Comparison of ENCODE assay signal across 17 cellular contexts in genomic region chr16:89729863-89730574, GRCh38. TPM values are rescaled to one million over a fixed set of nuclear protein-coding genes. Genes with fewer than 3 reads are reported as not detected.
DNase-seq lines count a peak whose midpoint lies in the region; ATAC-seq and TF ChIP-seq lines count a peak whose summit lies in the region.
"Had no signal": no experiment of that assay in that cellular context is flagged by ENCODE, and none has a peak within 500 bp of the region (broad histone marks: within the 10 kb centered on the region; RNA-seq: fewer than 3 reads in every experiment).

No MANE protein-coding gene starts in this region.

- no peaks in the 10 kb centered on the region for H3K27me3 Mint-ChIP-seq in CD8-positive, alpha-beta T cell (ENCODE audit: low read depth)
- no peaks in the 10 kb centered on the region for H3K27me3 Mint-ChIP-seq in activated T-helper 17 cell treated with anti-CD3 and anti-CD28 coated beads, Interleukin-2, amount 50 U/mL, for 72 hours
- H3K27me3 Mint-ChIP-seq: brain had no signal

- DNase-seq in NCI-H2227 (lab: John Stamatoyannopoulos, UW; ENCODE audit: unreplicated experiment): peak; percentile 26
- no peak for DNase-seq in NCI-H2227 treated with DMSO at 0.1 percent for 48 hours (lab: John Stamatoyannopoulos, UW)
- DNase-seq in CD8-positive, alpha-beta T cell: no peak
- no peak for DNase-seq in putamen (ENCODE audit: low spot score)
- no peak for DNase-seq in central memory CD4-positive, alpha-beta T cell
- DNase-seq: DMS79, NCI-H1417 treated with DMSO at 0.1 percent for 48 hours, NCI-H446, nucleus accumbens, sigmoid colon, uterus had no signal

- ATAC-seq in CD8-positive, alpha-beta T cell: no peak
- ATAC-seq in activated T-helper 17 cell treated with anti-CD3 and anti-CD28 coated beads, Interleukin-2, amount 50 U/mL, for 72 hours (replicated peaks): no peak
- ATAC-seq in GM18861 (IDR thresholded peaks at IDR 0.05; ENCODE audit: unreplicated experiment): no peak
- ATAC-seq: esophagus mucosa had no signal

- H3K27me3 ChIP-seq in CD8-positive, alpha-beta T cell (ENCODE audit: insufficient read depth, low read length): no peaks in the 10 kb centered on the region
- H3K27me3 ChIP-seq in liver (ENCODE audit: control insufficient read depth in 4 of 4, insufficient read depth in 4 of 4, low read length in 3 of 4): no peaks in the 10 kb centered on the region
- H3K27me3 ChIP-seq: sigmoid colon, uterus had no signal

- H3K4me1 Mint-ChIP-seq in CD8-positive, alpha-beta T cell (ENCODE audit: low read depth): peaks cover 61% of the 10 kb centered on the region
- H3K4me1 Mint-ChIP-seq in activated T-helper 17 cell treated with anti-CD3 and anti-CD28 coated beads, Interleukin-2, amount 50 U/mL, for 72 hours: peaks cover 5% of the 10 kb centered on the region

- intact Hi-C loops in CD8-positive, alpha-beta T cell (cut with DNase I, micrococcal nuclease): no loop called here

- H3K9me3 Mint-ChIP-seq in CD8-positive, alpha-beta T cell: no peaks in the 10 kb centered on the region
- H3K9me3 Mint-ChIP-seq in activated T-helper 17 cell treated with anti-CD3 and anti-CD28 coated beads, Interleukin-2, amount 50 U/mL, for 72 hours: no peaks in the 10 kb centered on the region
- H3K9me3 Mint-ChIP-seq: brain had no signal

- no peaks in the 10 kb centered on the region for H3K9me3 ChIP-seq in CD8-positive, alpha-beta T cell (ENCODE audit: low read length)
- no peaks in the 10 kb centered on the region for H3K9me3 ChIP-seq in liver (ENCODE audit: control insufficient read depth in 4 of 4, low read length in 3 of 4)
- H3K9me3 ChIP-seq: sigmoid colon, uterus had no signal

- no peak for TF ChIP-seq CTCF in CD8-positive, alpha-beta T cell (IDR thresholded peaks at IDR 0.05)
- no peak for TF ChIP-seq CTCF in liver (IDR thresholded peaks at IDR 0.05; ENCODE audit: low read depth, low read length, missing input control)

- peak overlapping the region; percentile 18 for H3K27ac Mint-ChIP-seq in CD8-positive, alpha-beta T cell
- H3K27ac Mint-ChIP-seq in activated T-helper 17 cell treated with anti-CD3 and anti-CD28 coated beads, Interleukin-2, amount 50 U/mL, for 72 hours: peak overlapping the region; percentile 71

- CTCF ChIA-PET in CD8-positive, alpha-beta T cell (lab: Charles Lee): interaction anchor here (1.3 kb wide), 3 partner anchors 12 to 130 kb away, joined by 3 to 4 read pairs (median 4); no protein-coding TSS in a partner anchor

- H3K36me3 ChIP-seq in CD8-positive, alpha-beta T cell (ENCODE audit: insufficient read depth, low read length): peaks cover 82% of the 10 kb centered on the region
- peaks cover 18 to 60% (median 33%) of the 10 kb centered on the region in 4 donors for H3K36me3 ChIP-seq in liver (ENCODE audit: control insufficient read depth in 4 of 4, insufficient read depth in 3 of 4, low read depth in 1 of 4, low read length in 3 of 4)
- H3K36me3 ChIP-seq: uterus had no signal

- H3K4me3 ChIP-seq in CD8-positive, alpha-beta T cell (ENCODE audit: low read depth, low read length): no peak overlapping the region
- no peak overlapping the region for H3K4me3 ChIP-seq in liver (ENCODE audit: low read depth in 1 of 3, low read length in 3 of 3)
- H3K4me3 ChIP-seq: sigmoid colon, uterus had no signal

- H3K36me3 Mint-ChIP-seq in CD8-positive, alpha-beta T cell: peaks cover 84% of the 10 kb centered on the region
- H3K36me3 Mint-ChIP-seq in activated T-helper 17 cell treated with anti-CD3 and anti-CD28 coated beads, Interleukin-2, amount 50 U/mL, for 72 hours (ENCODE audit: low read depth): peaks cover 81% of the 10 kb centered on the region

- H3K27ac ChIP-seq in CD8-positive, alpha-beta T cell (ENCODE audit: low read depth, low read length): no peak overlapping the region
- no peak overlapping the region for H3K27ac ChIP-seq in liver (ENCODE audit: low read depth in 1 of 2, low read length in 2 of 2)
- H3K27ac ChIP-seq: sigmoid colon, uterus had no signal

- POLR2A ChIA-PET in CD8-positive, alpha-beta T cell (lab: Charles Lee): interaction anchor here (0.6 to 0.9 kb wide), 2 partner anchors 13 to 56 kb away, joined by 3 read pairs; no protein-coding TSS in a partner anchor

- TF ChIP-seq RAD21 in liver (IDR thresholded peaks at IDR 0.05): peak in 1 of 2 donors; percentile 43

- WGBS in liver: 59% methylated on average over 13 of the region's 13 CpGs

- H3K4me3 Mint-ChIP-seq in CD8-positive, alpha-beta T cell: no peak overlapping the region
- H3K4me3 Mint-ChIP-seq in activated T-helper 17 cell treated with anti-CD3 and anti-CD28 coated beads, Interleukin-2, amount 50 U/mL, for 72 hours: no peak overlapping the region
- H3K4me3 Mint-ChIP-seq: brain, CD14-positive monocyte had no signal

- H3K4me1 ChIP-seq in CD8-positive, alpha-beta T cell (ENCODE audit: insufficient read depth, low read length): peaks cover 70% of the 10 kb centered on the region
- H3K4me1 ChIP-seq in liver (ENCODE audit: control insufficient read depth in 4 of 4, insufficient read depth in 4 of 4, low read length in 3 of 4): peaks cover 4 to 26% (median 21%) of the 10 kb centered on the region in 4 donors
- H3K4me1 ChIP-seq: sigmoid colon, uterus had no signal

- H3K9ac ChIP-seq in liver (ENCODE audit: low read depth in 1 of 2, low read length in 2 of 2): no peak overlapping the region

TF ChIP-seq in liver, 16 proteins besides CTCF, POLR2A, EP300 and RAD21 (continues in another document):
- peak; percentile 94 to 98 for TF ChIP-seq HNF4A (conservative IDR thresholded peaks at IDR 0.05)
- TF ChIP-seq TAF1 (conservative IDR thresholded peaks at IDR 0.05): no peak
- no peak for TF ChIP-seq EGR1 (IDR thresholded peaks at IDR 0.05; ENCODE audit: low read depth in 2 of 2)
- peak; percentile 15 for TF ChIP-seq FOXA1 (IDR thresholded peaks at IDR 0.05)
- TF ChIP-seq HNF4G (IDR thresholded peaks at IDR 0.05): peak; percentile 91
- TF ChIP-seq ATF3 (IDR thresholded peaks at IDR 0.05): no peak
- no peak for TF ChIP-seq ZBTB33 (IDR thresholded peaks at IDR 0.05)
- TF ChIP-seq GABPA (IDR thresholded peaks at IDR 0.05 in 1 of 2, conservative IDR thresholded peaks at IDR 0.05 in 1 of 2): peak in 1 of 2 donors; percentile 59
- TF ChIP-seq MAX (IDR thresholded peaks at IDR 0.05): no peak
- TF ChIP-seq FOXA2 (IDR thresholded peaks at IDR 0.05): no peak
- peak in 1 of 2 donors; percentile 44 for TF ChIP-seq JUND (IDR thresholded peaks at IDR 0.05)
- peak; percentile 96 for TF ChIP-seq SP1 (IDR thresholded peaks at IDR 0.05)
- TF ChIP-seq NR2F2 (IDR thresholded peaks at IDR 0.05): peak; percentile 83

RNA-seq across cellular contexts. Expression of gene ZNF276, which starts 8.7 kb away (rescaled TPM):
- total RNA-seq in CD8-positive, alpha-beta T cell: 100 to 1,000 TPM; 127 to 130 TPM
- total RNA-seq in activated T-helper 17 cell treated with anti-CD3 and anti-CD28 coated beads, Interleukin-2, amount 50 U/mL, for 72 hours: 10 to 100 TPM; 24.7 to 31.1 TPM
- total RNA-seq in liver: 10 to 100 TPM; 10.2 to 22.8 TPM
- 1 to 10 TPM; 4.9 to 7.3 TPM for polyA plus RNA-seq in liver

RNA-seq across cellular contexts. Expression of gene VPS9D1, which starts 9.3 kb away (rescaled TPM):
- total RNA-seq in CD8-positive, alpha-beta T cell: 10 to 100 TPM; 15.7 to 15.9 TPM
- total RNA-seq in activated T-helper 17 cell treated with anti-CD3 and anti-CD28 coated beads, Interleukin-2, amount 50 U/mL, for 72 hours: 1 to 10 TPM; 1.7 to 4.1 TPM
- 1 to 10 TPM; 3.6 to 4.5 TPM for total RNA-seq in liver
- 1 to 10 TPM; 3.8 to 7.2 TPM for polyA plus RNA-seq in liver

RNA-seq across cellular contexts. Expression of gene SPATA2L, which starts 28.5 kb away (rescaled TPM):
- 10 to 100 TPM; 26.5 to 28.6 TPM for total RNA-seq in CD8-positive, alpha-beta T cell
- total RNA-seq in activated T-helper 17 cell treated with anti-CD3 and anti-CD28 coated beads, Interleukin-2, amount 50 U/mL, for 72 hours: 1 to 10 TPM; 4.4 to 5.0 TPM
- total RNA-seq in liver: 10 to 100 TPM in 1 of 2 donors, 1 to 10 TPM in 1; 5.9 to 11.3 TPM
- polyA plus RNA-seq in liver: 1 to 10 TPM; 4.6 to 7.8 TPM

RNA-seq across cellular contexts. Expression of gene CDK10, which starts 43.5 kb away (rescaled TPM):
- total RNA-seq in CD8-positive, alpha-beta T cell: 10 to 100 TPM; 67.0 to 73.1 TPM
- 10 to 100 TPM; 81.1 to 98.8 TPM for total RNA-seq in activated T-helper 17 cell treated with anti-CD3 and anti-CD28 coated beads, Interleukin-2, amount 50 U/mL, for 72 hours
- 10 to 100 TPM; 25.1 to 68.4 TPM for total RNA-seq in liver
- 10 to 100 TPM; 43.6 to 81.2 TPM for polyA plus RNA-seq in liver

Comparison
In these comparisons a context has a peak if more than half of its experiments do, and no peak if none do; other contexts are left out.
1. RNA of gene ZNF276, which starts 8.7 kb away (total RNA-seq): 127 to 130 TPM in CD8-positive, alpha-beta T cell; 24.7 to 31.1 TPM in activated T-helper 17 cell treated with anti-CD3 and anti-CD28 coated beads, Interleukin-2, amount 50 U/mL, for 72 hours and 10.2 to 22.8 TPM in liver; every median in the first group is over 4 times any median in the second.